In genomic region chr10:125102821-125103220, GRCh38 we compare ENCODE assay signal across 2 cellular contexts.
TF ChIP-seq lines count a peak whose summit lies in the region.

No MANE protein-coding gene starts in this region.

TF ChIP-seq in GM23338, 12 proteins besides CTCF, POLR2A, EP300 and RAD21:
- TF ChIP-seq STAT1 (IDR thresholded peaks at IDR 0.05; ENCODE audit: unreplicated experiment) = no peak
TF ChIP-seq in GM23338: peak in this region for 0.

TF ChIP-seq in H1, 55 proteins besides CTCF, POLR2A, EP300 and RAD21:
- TF ChIP-seq CHD7 (IDR thresholded peaks at IDR 0.05; ENCODE audit: insufficient replicate concordance, low read length) (no peak), HDAC6 (IDR thresholded peaks at IDR 0.05; ENCODE audit: low read depth, low read length) (no peak), GTF2F1 (IDR thresholded peaks at IDR 0.05; ENCODE audit: borderline replicate concordance, low read depth, low read length) (no peak), CTBP2 (IDR thresholded peaks at IDR 0.05; ENCODE audit: borderline replicate concordance, insufficient read depth, insufficient read length, low read length) (no peak), SIRT6 (IDR thresholded peaks at IDR 0.05; ENCODE audit: low read length) (no peak), SRF (IDR thresholded peaks at IDR 0.05; ENCODE audit: low read depth, low read length) (no peak), KDM4A (IDR thresholded peaks at IDR 0.05; ENCODE audit: low read depth, low read length, severe bottlenecking) (no peak)
